In the genomic region with DNA sequence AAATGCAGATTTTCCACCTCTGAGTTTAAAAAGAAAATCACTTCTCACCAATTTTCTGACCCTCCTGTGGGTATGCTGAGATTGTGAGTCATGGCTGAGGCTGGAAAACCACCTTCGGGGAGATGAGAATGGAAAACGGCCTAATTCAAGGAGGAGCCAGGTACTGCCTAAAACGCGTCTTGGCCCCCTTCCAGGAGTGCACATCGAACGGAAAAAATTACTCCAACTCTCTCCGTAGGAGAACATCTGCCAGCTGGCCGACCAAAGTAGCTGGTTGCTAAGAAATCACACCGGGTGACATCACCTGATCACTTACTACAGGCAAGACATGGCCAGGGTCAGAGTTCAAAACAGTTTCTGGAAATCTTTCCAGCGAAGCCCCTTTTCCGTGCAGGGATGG, we compare ENCODE assay signal across 14 cellular contexts.
DNase-seq lines count a peak whose midpoint lies in the region; ATAC-seq and TF ChIP-seq lines count a peak whose summit lies in the region.
"Had no signal": no experiment of that assay in that cellular context is flagged by ENCODE, and none has a peak within 500 bp of the region (broad histone marks: within the 10 kb centered on the region; RNA-seq: fewer than 3 reads in every experiment).

No MANE protein-coding gene starts in this region.

- peaks cover 73% of the 10 kb centered on the region for H3K4me1 Mint-ChIP-seq in GM23338
- H3K4me1 Mint-ChIP-seq: immature natural killer cell, naive B cell had no signal

- H3K4me3 ChIP-seq in heart left ventricle (no peak overlapping the region), GM23338 (no peak overlapping the region)

- H3K9me3 ChIP-seq in heart left ventricle = no peaks in the 10 kb centered on the region

- DNase-seq in heart left ventricle (peak in 3 of 5 donors; percentile 25 to 39 (median 36)), cardiac septum (ENCODE audit: low spot score) (no peak), NCI-H2171 treated with DMSO at 0.1 percent for 48 hours (lab: John Stamatoyannopoulos, UW) (peak; percentile 99), dermis microvascular lymphatic vessel endothelial cell (ENCODE audit: low read depth in 2 of 2) (peak; percentile 13 to 20), GM23338 (ENCODE audit: low spot score) (no peak)
- peak; percentile 13 to 14 for DNase-seq in stimulated activated CD8-positive, alpha-beta memory T cell treated with anti-CD3 and anti-CD28 coated beads, Interleukin-15, amount 100 ng/mL, for 48 hours (ENCODE audit: low read depth in 2 of 2)
- DNase-seq: activated T-cell treated with anti-CD3 and anti-CD28 coated beads, Interleukin-2, amount 50 U/mL, for 4 hours; caudate nucleus; immature natural killer cell; naive B cell; NCI-H1930 had no signal

- WGBS in heart left ventricle, 4 donors = 33 to 48% (median 43%) methylated on average over 8 to 11 of the region's 11 CpGs

- ATAC-seq in heart left ventricle = no peak
- no peak for ATAC-seq in GM23338
- no peak for ATAC-seq in HG02588 (IDR thresholded peaks at IDR 0.05; ENCODE audit: unreplicated experiment)
- no peak for ATAC-seq in HG02852 (IDR thresholded peaks at IDR 0.05; ENCODE audit: unreplicated experiment)
- ATAC-seq: activated T-cell treated with anti-CD3 and anti-CD28 coated beads, Interleukin-2, amount 50 U/mL, for 4 hours had no signal

- H3K27me3 ChIP-seq in heart left ventricle (peaks cover 0 to 13% (median 0%) of the 10 kb centered on the region in 9 donors), GM23338 (ENCODE audit: insufficient read depth) (no peaks in the 10 kb centered on the region)

- H3K27ac Mint-ChIP-seq in GM23338 = no peak overlapping the region
- H3K27ac Mint-ChIP-seq: immature natural killer cell, naive B cell had no signal

- H3K27me3 Mint-ChIP-seq in GM23338 (ENCODE audit: insufficient read depth, low read depth, poor library complexity) = peaks cover 25% of the 10 kb centered on the region

- no peaks in the 10 kb centered on the region for H3K9me2 ChIP-seq in GM23338 (ENCODE audit: insufficient read depth)

- no peak for TF ChIP-seq POLR2A in heart left ventricle (IDR thresholded peaks at IDR 0.05)

- no peak overlapping the region for H3K4me2 ChIP-seq in GM23338

- H3K4me1 ChIP-seq in heart left ventricle (peaks cover 0 to 29% (median 10%) of the 10 kb centered on the region in 12 donors), GM23338 (ENCODE audit: insufficient read depth) (peaks cover 19% of the 10 kb centered on the region)

- H4K20me1 ChIP-seq in GM23338 (replicated peaks; ENCODE audit: insufficient read depth) = no peaks in the 10 kb centered on the region; the same call in 1 of the 2 replicates

- H3K36me3 ChIP-seq in heart left ventricle (no peaks in the 10 kb centered on the region), GM23338 (ENCODE audit: insufficient read depth) (no peaks in the 10 kb centered on the region)

- intact Hi-C loops in heart left ventricle (cut with DNase I) = loop anchor here in 2 of 10 donors (10.0 kb wide), 2 partner anchors 134 to 344 kb away; no protein-coding TSS in a partner anchor
- intact Hi-C loops in cardiac septum (cut with DNase I) = no loop called here

- peaks cover 6% of the 10 kb centered on the region; the same call in 1 of the 2 replicates for H3F3A ChIP-seq in GM23338 (replicated peaks; ENCODE audit: low read depth)

- H3K27ac ChIP-seq in heart left ventricle = no peak overlapping the region
- no peak overlapping the region for H3K27ac ChIP-seq in GM23338 (ENCODE audit: low read depth)
- H3K27ac ChIP-seq: C4-2B had no signal

- no peaks in the 10 kb centered on the region for H3K9me3 Mint-ChIP-seq in GM23338
- H3K9me3 Mint-ChIP-seq: activated T-cell treated with anti-CD3 and anti-CD28 coated beads, Interleukin-2, amount 50 U/mL, for 4 hours; immature natural killer cell; naive B cell had no signal

- no peak for TF ChIP-seq CTCF in heart left ventricle (IDR thresholded peaks at IDR 0.05)
- no peak for TF ChIP-seq CTCF in GM23338 (conservative IDR thresholded peaks at IDR 0.05; ENCODE audit: low read depth in 2 of 2)

- H3K4me3 Mint-ChIP-seq in GM23338 = no peak overlapping the region
- H3K4me3 Mint-ChIP-seq: activated T-cell treated with anti-CD3 and anti-CD28 coated beads, Interleukin-2, amount 50 U/mL, for 4 hours; immature natural killer cell had no signal

- no peak overlapping the region for H2AFZ ChIP-seq in GM23338

- peaks cover 44% of the 10 kb centered on the region for H3K79me2 ChIP-seq in GM23338 (replicated peaks; ENCODE audit: insufficient read depth)

- no peaks in the 10 kb centered on the region for H3K36me3 Mint-ChIP-seq in GM23338 (ENCODE audit: low read depth)
- H3K36me3 Mint-ChIP-seq: immature natural killer cell, naive B cell had no signal

TF ChIP-seq in GM23338, 12 proteins besides CTCF, POLR2A, EP300 and RAD21 (continues in another document):
- no peak for TF ChIP-seq EZH2phosphoT487 (IDR thresholded peaks at IDR 0.05; ENCODE audit: unreplicated experiment)
- TF ChIP-seq, protein P1, sequence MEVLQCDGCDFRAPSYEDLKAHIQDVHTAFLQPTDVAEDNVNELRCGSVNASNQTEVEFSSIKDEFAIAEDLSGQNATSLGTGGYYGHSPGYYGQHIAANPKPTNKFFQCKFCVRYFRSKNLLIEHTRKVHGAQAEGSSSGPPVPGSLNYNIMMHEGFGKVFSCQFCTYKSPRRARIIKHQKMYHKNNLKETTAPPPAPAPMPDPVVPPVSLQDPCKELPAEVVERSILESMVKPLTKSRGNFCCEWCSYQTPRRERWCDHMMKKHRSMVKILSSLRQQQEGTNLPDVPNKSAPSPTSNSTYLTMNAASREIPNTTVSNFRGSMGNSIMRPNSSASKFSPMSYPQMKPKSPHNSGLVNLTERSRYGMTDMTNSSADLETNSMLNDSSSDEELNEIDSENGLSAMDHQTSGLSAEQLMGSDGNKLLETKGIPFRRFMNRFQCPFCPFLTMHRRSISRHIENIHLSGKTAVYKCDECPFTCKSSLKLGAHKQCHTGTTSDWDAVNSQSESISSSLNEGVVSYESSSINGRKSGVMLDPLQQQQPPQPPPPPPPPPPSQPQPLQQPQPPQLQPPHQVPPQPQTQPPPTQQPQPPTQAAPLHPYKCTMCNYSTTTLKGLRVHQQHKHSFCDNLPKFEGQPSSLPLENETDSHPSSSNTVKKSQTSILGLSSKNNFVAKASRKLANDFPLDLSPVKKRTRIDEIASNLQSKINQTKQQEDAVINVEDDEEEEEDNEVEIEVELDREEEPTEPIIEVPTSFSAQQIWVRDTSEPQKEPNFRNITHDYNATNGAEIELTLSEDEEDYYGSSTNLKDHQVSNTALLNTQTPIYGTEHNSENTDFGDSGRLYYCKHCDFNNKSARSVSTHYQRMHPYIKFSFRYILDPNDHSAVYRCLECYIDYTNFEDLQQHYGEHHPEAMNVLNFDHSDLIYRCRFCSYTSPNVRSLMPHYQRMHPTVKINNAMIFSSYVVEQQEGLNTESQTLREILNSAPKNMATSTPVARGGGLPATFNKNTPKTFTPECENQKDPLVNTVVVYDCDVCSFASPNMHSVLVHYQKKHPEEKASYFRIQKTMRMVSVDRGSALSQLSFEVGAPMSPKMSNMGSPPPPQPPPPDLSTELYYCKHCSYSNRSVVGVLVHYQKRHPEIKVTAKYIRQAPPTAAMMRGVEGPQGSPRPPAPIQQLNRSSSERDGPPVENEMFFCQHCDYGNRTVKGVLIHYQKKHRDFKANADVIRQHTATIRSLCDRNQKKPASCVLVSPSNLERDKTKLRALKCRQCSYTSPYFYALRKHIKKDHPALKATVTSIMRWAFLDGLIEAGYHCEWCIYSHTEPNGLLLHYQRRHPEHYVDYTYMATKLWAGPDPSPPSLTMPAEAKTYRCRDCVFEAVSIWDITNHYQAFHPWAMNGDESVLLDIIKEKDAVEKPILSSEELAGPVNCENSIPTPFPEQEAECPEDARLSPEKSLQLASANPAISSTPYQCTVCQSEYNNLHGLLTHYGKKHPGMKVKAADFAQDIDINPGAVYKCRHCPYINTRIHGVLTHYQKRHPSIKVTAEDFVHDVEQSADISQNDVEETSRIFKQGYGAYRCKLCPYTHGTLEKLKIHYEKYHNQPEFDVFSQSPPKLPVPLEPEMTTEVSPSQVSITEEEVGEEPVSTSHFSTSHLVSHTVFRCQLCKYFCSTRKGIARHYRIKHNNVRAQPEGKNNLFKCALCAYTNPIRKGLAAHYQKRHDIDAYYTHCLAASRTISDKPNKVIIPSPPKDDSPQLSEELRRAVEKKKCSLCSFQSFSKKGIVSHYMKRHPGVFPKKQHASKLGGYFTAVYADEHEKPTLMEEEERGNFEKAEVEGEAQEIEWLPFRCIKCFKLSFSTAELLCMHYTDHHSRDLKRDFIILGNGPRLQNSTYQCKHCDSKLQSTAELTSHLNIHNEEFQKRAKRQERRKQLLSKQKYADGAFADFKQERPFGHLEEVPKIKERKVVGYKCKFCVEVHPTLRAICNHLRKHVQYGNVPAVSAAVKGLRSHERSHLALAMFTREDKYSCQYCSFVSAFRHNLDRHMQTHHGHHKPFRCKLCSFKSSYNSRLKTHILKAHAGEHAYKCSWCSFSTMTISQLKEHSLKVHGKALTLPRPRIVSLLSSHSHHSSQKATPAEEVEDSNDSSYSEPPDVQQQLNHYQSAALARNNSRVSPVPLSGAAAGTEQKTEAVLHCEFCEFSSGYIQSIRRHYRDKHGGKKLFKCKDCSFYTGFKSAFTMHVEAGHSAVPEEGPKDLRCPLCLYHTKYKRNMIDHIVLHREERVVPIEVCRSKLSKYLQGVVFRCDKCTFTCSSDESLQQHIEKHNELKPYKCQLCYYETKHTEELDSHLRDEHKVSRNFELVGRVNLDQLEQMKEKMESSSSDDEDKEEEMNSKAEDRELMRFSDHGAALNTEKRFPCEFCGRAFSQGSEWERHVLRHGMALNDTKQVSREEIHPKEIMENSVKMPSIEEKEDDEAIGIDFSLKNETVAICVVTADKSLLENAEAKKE (CRISPR knock-in tag; IDR thresholded peaks at IDR 0.05) = no peak
- TF ChIP-seq ZNF331 (CRISPR knock-in tag; IDR thresholded peaks at IDR 0.05; ENCODE audit: low read depth) = no peak
- no peak for TF ChIP-seq EZH2 (IDR thresholded peaks at IDR 0.05; ENCODE audit: low read depth, unreplicated experiment)
- no peak for TF ChIP-seq CREB1 (CRISPR knock-in tag; IDR thresholded peaks at IDR 0.05; ENCODE audit: low read depth)
- TF ChIP-seq ZNF114 (CRISPR knock-in tag; IDR thresholded peaks at IDR 0.05) = no peak
- TF ChIP-seq POLR2AphosphoS5 (IDR thresholded peaks at IDR 0.05; ENCODE audit: low read depth) = no peak
- no peak for TF ChIP-seq NANOG (IDR thresholded peaks at IDR 0.05; ENCODE audit: borderline replicate concordance)
- TF ChIP-seq JUNB (IDR thresholded peaks at IDR 0.05; ENCODE audit: unreplicated experiment) = no peak

Comparison
In these comparisons a context has a peak if more than half of its experiments do, and no peak if none do; other contexts are left out.
1. DNase-seq: peak in heart left ventricle (3 of 5), NCI-H2171 treated with DMSO at 0.1 percent for 48 hours (single experiment), dermis microvascular lymphatic vessel endothelial cell (2 of 2) and stimulated activated CD8-positive, alpha-beta memory T cell treated with anti-CD3 and anti-CD28 coated beads, Interleukin-15, amount 100 ng/mL, for 48 hours (2 of 2); none in cardiac septum (single experiment) and GM23338 (single experiment).